In genomic region chr9:94941211-94941875, GRCh38 we compare ENCODE assay signal across 1 cellular context.
TF ChIP-seq lines count a peak whose summit lies in the region.

No MANE protein-coding gene starts in this region.

TF ChIP-seq in HepG2, 621 proteins besides CTCF, POLR2A, EP300 and RAD21 (continued from another document and continues in another):
- TF ChIP-seq ZNF407 (CRISPR knock-in tag; IDR thresholded peaks at IDR 0.05; ENCODE audit: not compliant biosample characterization) = no peak
- peak; percentile 78; the same call in 1 of the 2 replicates for TF ChIP-seq FOXJ3 (CRISPR knock-in tag; IDR thresholded peaks at IDR 0.05; ENCODE audit: borderline replicate concordance)
- TF ChIP-seq CSRNP1 (CRISPR knock-in tag; IDR thresholded peaks at IDR 0.05) = no peak
- peak; percentile 53; the same call in 1 of the 2 replicates for TF ChIP-seq MAFF (IDR thresholded peaks at IDR 0.05; ENCODE audit: low read depth, low read length)
- no peak for TF ChIP-seq ZNF703 (CRISPR knock-in tag; IDR thresholded peaks at IDR 0.05; ENCODE audit: borderline replicate concordance)
- no peak for TF ChIP-seq NFE2L1 (CRISPR knock-in tag; IDR thresholded peaks at IDR 0.05; ENCODE audit: borderline replicate concordance)
- no peak for TF ChIP-seq BHLHE40 (IDR thresholded peaks at IDR 0.05; ENCODE audit: low read length)
- no peak for TF ChIP-seq NFYC (CRISPR knock-in tag; IDR thresholded peaks at IDR 0.05)
- no peak for TF ChIP-seq SNRNP70 (IDR thresholded peaks at IDR 0.05; ENCODE audit: low read depth, low read length)
- TF ChIP-seq MZF1 (CRISPR knock-in tag; IDR thresholded peaks at IDR 0.05; ENCODE audit: borderline replicate concordance) = no peak
- no peak for TF ChIP-seq TMF1 (CRISPR knock-in tag; IDR thresholded peaks at IDR 0.05; ENCODE audit: low read depth)
- TF ChIP-seq MAZ (IDR thresholded peaks at IDR 0.05; ENCODE audit: borderline replicate concordance, low read depth, low read length) = no peak
- TF ChIP-seq MAZ (CRISPR knock-in tag; IDR thresholded peaks at IDR 0.05; ENCODE audit: low read depth) = 0 out of 2 replicates have a peak, but pooled peaks have one; percentile 39
- TF ChIP-seq CCAR2 (optimal IDR thresholded peaks at IDR 0.05; ENCODE audit: low read depth, low read length) = no peak
- TF ChIP-seq ZBTB37 (CRISPR knock-in tag; IDR thresholded peaks at IDR 0.05) = no peak
- no peak for TF ChIP-seq RFX1 (IDR thresholded peaks at IDR 0.05)
- TF ChIP-seq ZNF354B (CRISPR knock-in tag; IDR thresholded peaks at IDR 0.05) = no peak
- TF ChIP-seq ZNF773 (CRISPR knock-in tag; IDR thresholded peaks at IDR 0.05; ENCODE audit: borderline replicate concordance) = no peak
- no peak; the same call in none of the 2 replicates for TF ChIP-seq ZNF761 (CRISPR knock-in tag; conservative IDR thresholded peaks at IDR 0.05)
- peak; percentile 68 for TF ChIP-seq PPARG (CRISPR knock-in tag; conservative IDR thresholded peaks at IDR 0.05)
- TF ChIP-seq PBX3 (CRISPR knock-in tag; IDR thresholded peaks at IDR 0.05; ENCODE audit: borderline replicate concordance) = no peak
- TF ChIP-seq BCL6 (CRISPR knock-in tag; IDR thresholded peaks at IDR 0.05) = peak; percentile 91
- TF ChIP-seq ZNF234 (CRISPR knock-in tag; conservative IDR thresholded peaks at IDR 0.05) = no peak
- TF ChIP-seq ZNF282 (IDR thresholded peaks at IDR 0.05; ENCODE audit: partially characterized antibody) = no peak
- TF ChIP-seq CCDC6 (CRISPR knock-in tag; IDR thresholded peaks at IDR 0.05) = no peak
- no peak for TF ChIP-seq JUND (CRISPR knock-in tag; IDR thresholded peaks at IDR 0.05)
- peak; percentile 60; the same call in 1 of the 2 replicates for TF ChIP-seq TCF7 (IDR thresholded peaks at IDR 0.05; ENCODE audit: low read depth)
- TF ChIP-seq PRDM10 (CRISPR knock-in tag; IDR thresholded peaks at IDR 0.05; ENCODE audit: low read depth) = no peak
- TF ChIP-seq CAMTA2 (CRISPR knock-in tag; IDR thresholded peaks at IDR 0.05; ENCODE audit: borderline replicate concordance) = no peak
- no peak for TF ChIP-seq ARID2 (CRISPR knock-in tag; IDR thresholded peaks at IDR 0.05; ENCODE audit: borderline replicate concordance)
- TF ChIP-seq ZNF576 (CRISPR knock-in tag; IDR thresholded peaks at IDR 0.05) = no peak
- no peak for TF ChIP-seq SPEN (CRISPR knock-in tag; IDR thresholded peaks at IDR 0.05; ENCODE audit: low read depth)
- TF ChIP-seq ZNF503 (CRISPR knock-in tag; IDR thresholded peaks at IDR 0.05) = peak; percentile 80; the same call in 1 of the 2 replicates
- peak; percentile 75; the same call in 1 of the 2 replicates for TF ChIP-seq HMG20A (CRISPR knock-in tag; IDR thresholded peaks at IDR 0.05; ENCODE audit: borderline replicate concordance)
- no peak for TF ChIP-seq ZNF256 (CRISPR knock-in tag; conservative IDR thresholded peaks at IDR 0.05)
- peak; percentile 74; the same call in 1 of the 2 replicates for TF ChIP-seq FOXO1 (CRISPR knock-in tag; IDR thresholded peaks at IDR 0.05)
- no peak for TF ChIP-seq RFX5 (IDR thresholded peaks at IDR 0.05; ENCODE audit: low read depth, low read length)
- TF ChIP-seq NAIF1 (CRISPR knock-in tag; IDR thresholded peaks at IDR 0.05; ENCODE audit: borderline replicate concordance) = no peak
- TF ChIP-seq MBD4 (IDR thresholded peaks at IDR 0.05; ENCODE audit: borderline replicate concordance, low read length) = no peak
- TF ChIP-seq TARDBP (CRISPR knock-in tag; IDR thresholded peaks at IDR 0.05) = peak; percentile 56; the same call in 1 of the 2 replicates
- TF ChIP-seq ZBTB7A (CRISPR knock-in tag; IDR thresholded peaks at IDR 0.05) = no peak
- TF ChIP-seq MNT (IDR thresholded peaks at IDR 0.05) = no peak
- TF ChIP-seq ZNF326 (CRISPR knock-in tag; IDR thresholded peaks at IDR 0.05; ENCODE audit: borderline replicate concordance) = no peak
- no peak for TF ChIP-seq BATF2 (CRISPR knock-in tag; IDR thresholded peaks at IDR 0.05)
